41 cellular contexts compared by ENCODE assay signal in genomic region chr7:34673066-34673465, GRCh38. TPM values are rescaled to one million over a fixed set of nuclear protein-coding genes. Genes with fewer than 3 reads are reported as not detected.
"Had no signal": no experiment of that assay in that cellular context is flagged by ENCODE, and none has a peak within 500 bp of the region (broad histone marks: within the 10 kb centered on the region; RNA-seq: fewer than 3 reads in every experiment).

No MANE protein-coding gene starts in this region.

- H3K27ac ChIP-seq: ascending aorta, body of pancreas, brain microvascular endothelial cell, cardiac muscle cell, WERI-Rb-1 had no signal

- H3K9me3 ChIP-seq: ascending aorta, body of pancreas had no signal

- H3K4me3 Mint-ChIP-seq: activated CD4-positive, alpha-beta memory T cell treated with anti-CD3 and anti-CD28 coated beads, Interleukin-2, amount 10 ng/mL, durations not matched to agents 7 days and 5 days; activated CD4-positive, alpha-beta T cell treated with anti-CD3 and anti-CD28 coated beads for 36 hours; activated CD4-positive, alpha-beta T cell treated with anti-CD3 and anti-CD28 coated beads, Interleukin-2, amount 10 ng/mL, durations not matched to agents 7 days and 5 days; activated CD8-positive, alpha-beta memory T cell treated with anti-CD3 and anti-CD28 coated beads, Interleukin-2, amount 10 ng/mL, durations not matched to agents 7 days and 5 days; activated CD8-positive, alpha-beta T cell treated with anti-CD3 and anti-CD28 coated beads, Interleukin-2, amount 10 ng/mL, durations not matched to agents 7 days and 5 days; activated naive CD4-positive, alpha-beta T cell treated with anti-CD3 and anti-CD28 coated beads, Interleukin-2, amount 10 ng/mL, durations not matched to agents 7 days and 5 days; activated naive CD4-positive, alpha-beta T cell treated with anti-CD3 and anti-CD28 coated beads, Interleukin-2, amount 50 U/mL, for 24 hours; activated naive CD8-positive, alpha-beta T cell; activated naive CD8-positive, alpha-beta T cell treated with anti-CD3 and anti-CD28 coated beads, Interleukin-2, amount 10 ng/mL, durations not matched to agents 7 days and 5 days; activated naive CD8-positive, alpha-beta T cell treated with anti-CD3 and anti-CD28 coated beads, Interleukin-2, amount 50 U/mL, for 24 hours; activated T-cell treated with anti-CD3 and anti-CD28 coated beads, Interleukin-2, amount 50 U/mL, for 24 hours; central memory CD8-positive, alpha-beta T cell; T-helper 17 cell; WTC11 had no signal

- H3K9me3 Mint-ChIP-seq: activated CD4-positive, alpha-beta memory T cell treated with anti-CD3 and anti-CD28 coated beads, Interleukin-2, amount 10 ng/mL, durations not matched to agents 7 days and 5 days; activated CD4-positive, alpha-beta T cell treated with anti-CD3 and anti-CD28 coated beads, Interleukin-2, amount 10 ng/mL, durations not matched to agents 7 days and 5 days; activated naive CD4-positive, alpha-beta T cell treated with anti-CD3 and anti-CD28 coated beads, Interleukin-2, amount 10 ng/mL, durations not matched to agents 7 days and 5 days; activated naive CD4-positive, alpha-beta T cell treated with anti-CD3 and anti-CD28 coated beads, Interleukin-2, amount 50 U/mL, for 24 hours; activated naive CD8-positive, alpha-beta T cell treated with anti-CD3 and anti-CD28 coated beads, Interleukin-2, amount 10 ng/mL, durations not matched to agents 7 days and 5 days; activated naive CD8-positive, alpha-beta T cell treated with anti-CD3 and anti-CD28 coated beads, Interleukin-2, amount 50 U/mL, for 24 hours; activated T-cell treated with anti-CD3 and anti-CD28 coated beads, Interleukin-2, amount 50 U/mL, for 24 hours; activated T-helper 2 cell treated with anti-CD3 and anti-CD28 coated beads, Interferon-gamma antibody, Interleukin-2, Interleukin-4, amounts not matched to agents 10 μg/mL and 5 μg/mL and 100 μg/mL, durations not matched to agents 14 hours and 24 hours and 36 hours; central memory CD8-positive, alpha-beta T cell; WTC11 had no signal

- H3K27me3 ChIP-seq: ascending aorta, body of pancreas, brain microvascular endothelial cell, cardiac muscle cell had no signal

- H3K27me3 Mint-ChIP-seq: activated CD4-positive, alpha-beta memory T cell treated with anti-CD3 and anti-CD28 coated beads, Interleukin-2, amount 10 ng/mL, durations not matched to agents 7 days and 5 days; activated CD4-positive, alpha-beta T cell treated with anti-CD3 and anti-CD28 coated beads for 36 hours; activated CD4-positive, alpha-beta T cell treated with anti-CD3 and anti-CD28 coated beads, Interleukin-2, amount 10 ng/mL, durations not matched to agents 7 days and 5 days; activated naive CD4-positive, alpha-beta T cell treated with anti-CD3 and anti-CD28 coated beads, Interleukin-2, amount 10 ng/mL, durations not matched to agents 7 days and 5 days; activated naive CD8-positive, alpha-beta T cell treated with anti-CD3 and anti-CD28 coated beads, Interleukin-2, amount 10 ng/mL, durations not matched to agents 7 days and 5 days; activated naive CD8-positive, alpha-beta T cell treated with anti-CD3 and anti-CD28 coated beads, Interleukin-2, amount 50 U/mL, for 24 hours; central memory CD8-positive, alpha-beta T cell had no signal

- FAIRE-seq: bronchial epithelial cell had no signal

- H3K36me3 Mint-ChIP-seq: activated CD8-positive, alpha-beta memory T cell treated with anti-CD3 and anti-CD28 coated beads, Interleukin-2, amount 10 ng/mL, durations not matched to agents 7 days and 5 days; activated naive CD4-positive, alpha-beta T cell treated with anti-CD3 and anti-CD28 coated beads, Interleukin-2, amount 10 ng/mL, durations not matched to agents 7 days and 5 days; activated naive CD4-positive, alpha-beta T cell treated with anti-CD3 and anti-CD28 coated beads, Interleukin-2, amount 50 U/mL, for 24 hours; activated naive CD8-positive, alpha-beta T cell; activated naive CD8-positive, alpha-beta T cell treated with anti-CD3 and anti-CD28 coated beads, Interleukin-2, amount 10 ng/mL, durations not matched to agents 7 days and 5 days; WTC11 had no signal

- H3K4me1 ChIP-seq: ascending aorta, body of pancreas had no signal

- ATAC-seq: activated CD4-positive, alpha-beta T cell treated with anti-CD3 and anti-CD28 coated beads for 36 hours; activated CD4-positive, CD25-positive, alpha-beta regulatory T cell treated with anti-CD3 and anti-CD28 coated beads, Interleukin-2, amount 50 U/mL, for 24 hours; activated CD8-positive, alpha-beta memory T cell treated with anti-CD3 and anti-CD28 coated beads, Interleukin-2, amount 10 ng/mL, durations not matched to agents 7 days and 5 days; activated CD8-positive, alpha-beta T cell treated with anti-CD3 and anti-CD28 coated beads, Interleukin-2, amount 10 ng/mL, durations not matched to agents 7 days and 5 days; activated naive CD8-positive, alpha-beta T cell treated with anti-CD3 and anti-CD28 coated beads, Interleukin-2, amount 50 U/mL, for 24 hours; body of pancreas; T-helper 17 cell; WTC11 had no signal

- H3K27ac Mint-ChIP-seq: activated CD4-positive, alpha-beta memory T cell treated with anti-CD3 and anti-CD28 coated beads, Interleukin-2, amount 10 ng/mL, durations not matched to agents 7 days and 5 days; activated CD4-positive, alpha-beta T cell treated with anti-CD3 and anti-CD28 coated beads for 36 hours; activated CD4-positive, alpha-beta T cell treated with anti-CD3 and anti-CD28 coated beads, Interleukin-2, amount 10 ng/mL, durations not matched to agents 7 days and 5 days; activated CD8-positive, alpha-beta memory T cell treated with anti-CD3 and anti-CD28 coated beads, Interleukin-2, amount 10 ng/mL, durations not matched to agents 7 days and 5 days; activated CD8-positive, alpha-beta T cell treated with anti-CD3 and anti-CD28 coated beads, Interleukin-2, amount 10 ng/mL, durations not matched to agents 7 days and 5 days; activated naive CD4-positive, alpha-beta T cell treated with anti-CD3 and anti-CD28 coated beads, Interleukin-2, amount 10 ng/mL, durations not matched to agents 7 days and 5 days; activated naive CD4-positive, alpha-beta T cell treated with anti-CD3 and anti-CD28 coated beads, Interleukin-2, amount 50 U/mL, for 24 hours; activated naive CD8-positive, alpha-beta T cell; activated naive CD8-positive, alpha-beta T cell treated with anti-CD3 and anti-CD28 coated beads, Interleukin-2, amount 10 ng/mL, durations not matched to agents 7 days and 5 days; activated naive CD8-positive, alpha-beta T cell treated with anti-CD3 and anti-CD28 coated beads, Interleukin-2, amount 50 U/mL, for 24 hours; activated T-cell treated with anti-CD3 and anti-CD28 coated beads, Interleukin-2, amount 50 U/mL, for 24 hours; activated T-helper 2 cell treated with anti-CD3 and anti-CD28 coated beads, Interferon-gamma antibody, Interleukin-2, Interleukin-4, amounts not matched to agents 10 μg/mL and 5 μg/mL and 100 μg/mL, durations not matched to agents 14 hours and 24 hours and 36 hours; T-helper 17 cell; WTC11 had no signal

- H3K4me1 Mint-ChIP-seq: activated CD4-positive, alpha-beta memory T cell treated with anti-CD3 and anti-CD28 coated beads, Interleukin-2, amount 10 ng/mL, durations not matched to agents 7 days and 5 days; activated CD4-positive, alpha-beta T cell treated with anti-CD3 and anti-CD28 coated beads for 36 hours; activated CD4-positive, alpha-beta T cell treated with anti-CD3 and anti-CD28 coated beads, Interleukin-2, amount 10 ng/mL, durations not matched to agents 7 days and 5 days; activated CD8-positive, alpha-beta memory T cell treated with anti-CD3 and anti-CD28 coated beads, Interleukin-2, amount 10 ng/mL, durations not matched to agents 7 days and 5 days; activated naive CD4-positive, alpha-beta T cell treated with anti-CD3 and anti-CD28 coated beads, Interleukin-2, amount 10 ng/mL, durations not matched to agents 7 days and 5 days; activated naive CD4-positive, alpha-beta T cell treated with anti-CD3 and anti-CD28 coated beads, Interleukin-2, amount 50 U/mL, for 24 hours; activated naive CD8-positive, alpha-beta T cell treated with anti-CD3 and anti-CD28 coated beads, Interleukin-2, amount 10 ng/mL, durations not matched to agents 7 days and 5 days; activated naive CD8-positive, alpha-beta T cell treated with anti-CD3 and anti-CD28 coated beads, Interleukin-2, amount 50 U/mL, for 24 hours; central memory CD8-positive, alpha-beta T cell; T-helper 17 cell had no signal

- DNase-seq: activated CD4-positive, alpha-beta memory T cell treated with anti-CD3 and anti-CD28 coated beads, Interleukin-2, amount 10 ng/mL, durations not matched to agents 7 days and 5 days; activated CD4-positive, alpha-beta T cell treated with anti-CD3 and anti-CD28 coated beads for 1 hour; activated CD4-positive, alpha-beta T cell treated with anti-CD3 and anti-CD28 coated beads for 36 hours; activated CD4-positive, alpha-beta T cell treated with anti-CD3 and anti-CD28 coated beads for 48 hours; activated CD4-positive, alpha-beta T cell treated with anti-CD3 and anti-CD28 coated beads, Interleukin-2, amount 10 ng/mL, durations not matched to agents 7 days and 5 days; activated CD4-positive, alpha-beta T cell treated with anti-CD3 and anti-CD28 coated beads, Interleukin-2, amount 50 U/mL, for 48 hours; activated CD4-positive, CD25-positive, alpha-beta regulatory T cell; activated CD8-positive, alpha-beta memory T cell treated with anti-CD3 and anti-CD28 coated beads for 24 hours; activated CD8-positive, alpha-beta memory T cell treated with anti-CD3 and anti-CD28 coated beads, Interleukin-2, amount 10 ng/mL, durations not matched to agents 7 days and 5 days; activated CD8-positive, alpha-beta memory T cell treated with anti-CD3 and anti-CD28 coated beads, Interleukin-2, amount 50 U/mL, for 48 hours; activated CD8-positive, alpha-beta T cell treated with anti-CD3 and anti-CD28 coated beads, Interleukin-2, amount 10 ng/mL, durations not matched to agents 7 days and 5 days; activated effector memory CD4-positive, alpha-beta T cell treated with Interleukin-2 at 50 U/mL for 16 hours; activated gamma-delta T cell; activated naive CD4-positive, alpha-beta T cell treated with anti-CD3 and anti-CD28 coated beads, Interleukin-2, amount 10 ng/mL, durations not matched to agents 7 days and 5 days; activated naive CD4-positive, alpha-beta T cell treated with Interleukin-2 at 50 U/mL for 16 hours; activated naive CD8-positive, alpha-beta T cell treated with anti-CD3 and anti-CD28 coated beads, Interleukin-2, amount 10 ng/mL, durations not matched to agents 7 days and 5 days; activated naive CD8-positive, alpha-beta T cell treated with anti-CD3 and anti-CD28 coated beads, Interleukin-2, amount 50 U/mL, for 24 hours; activated T-cell treated with anti-CD3 and anti-CD28 coated beads, Interleukin-2, amount 50 U/mL, for 24 hours; activated T-cell treated with anti-CD3 and anti-CD28 coated beads, Interleukin-2, amount 50 U/mL, for 48 hours; amygdala; anterior cingulate cortex; body of pancreas; brain microvascular endothelial cell; caudate nucleus; cerebellar nuclear complex; T-helper 17 cell; T1000; WERI-Rb-1 had no signal

- H3K4me3 ChIP-seq: ascending aorta, body of pancreas, cardiac muscle cell had no signal

- H3K36me3 ChIP-seq: ascending aorta, brain microvascular endothelial cell, cardiac muscle cell, WERI-Rb-1 had no signal

RNA-seq across cellular contexts. Expression of gene NPSR1, which starts 15.0 kb away (rescaled TPM):
- total RNA-seq: activated CD4-positive, alpha-beta memory T cell treated with anti-CD3 and anti-CD28 coated beads, Interleukin-2, amount 10 ng/mL, durations not matched to agents 7 days and 5 days; activated CD4-positive, alpha-beta T cell treated with anti-CD3 and anti-CD28 coated beads for 36 hours; activated CD4-positive, alpha-beta T cell treated with anti-CD3 and anti-CD28 coated beads, Interleukin-2, amount 10 ng/mL, durations not matched to agents 7 days and 5 days; activated CD8-positive, alpha-beta memory T cell treated with anti-CD3 and anti-CD28 coated beads, Interleukin-2, amount 10 ng/mL, durations not matched to agents 7 days and 5 days; activated CD8-positive, alpha-beta T cell treated with anti-CD3 and anti-CD28 coated beads, Interleukin-2, amount 10 ng/mL, durations not matched to agents 7 days and 5 days; activated naive CD8-positive, alpha-beta T cell treated with anti-CD3 and anti-CD28 coated beads, Interleukin-2, amount 10 ng/mL, durations not matched to agents 7 days and 5 days; activated T-helper 2 cell treated with anti-CD3 and anti-CD28 coated beads, Interferon-gamma antibody, Interleukin-2, Interleukin-4, amounts not matched to agents 10 μg/mL and 5 μg/mL and 100 μg/mL, durations not matched to agents 14 hours and 24 hours and 36 hours; ascending aorta; body of pancreas; bronchial epithelial cell; cardiac muscle cell; chondrocyte; T-helper 1 cell treated with Interleukin-12 subunit alpha and Interleukin-12 subunit beta and Interleukin-4 antibody, amounts not matched to agents 30 ng/mL and 1 ng/mL, for 36 hours; T-helper 17 cell; T-helper 2 cell treated with Interferon-gamma antibody and Interleukin-4, amounts not matched to agents 100 ng/mL and 5 ng/mL, for 36 hours; WTC11 had no signal
- polyA plus RNA-seq: adipose tissue, cardiac muscle cell had no signal
